In genomic region chr11:79447039-79447438, GRCh38 we compare ENCODE assay signal across 1 cellular context.
TF ChIP-seq lines count a peak whose summit lies in the region.

No MANE protein-coding gene starts in this region.

TF ChIP-seq in GM23338, 12 proteins besides CTCF, POLR2A, EP300 and RAD21 (continued from another document):
- TF ChIP-seq, protein P1, sequence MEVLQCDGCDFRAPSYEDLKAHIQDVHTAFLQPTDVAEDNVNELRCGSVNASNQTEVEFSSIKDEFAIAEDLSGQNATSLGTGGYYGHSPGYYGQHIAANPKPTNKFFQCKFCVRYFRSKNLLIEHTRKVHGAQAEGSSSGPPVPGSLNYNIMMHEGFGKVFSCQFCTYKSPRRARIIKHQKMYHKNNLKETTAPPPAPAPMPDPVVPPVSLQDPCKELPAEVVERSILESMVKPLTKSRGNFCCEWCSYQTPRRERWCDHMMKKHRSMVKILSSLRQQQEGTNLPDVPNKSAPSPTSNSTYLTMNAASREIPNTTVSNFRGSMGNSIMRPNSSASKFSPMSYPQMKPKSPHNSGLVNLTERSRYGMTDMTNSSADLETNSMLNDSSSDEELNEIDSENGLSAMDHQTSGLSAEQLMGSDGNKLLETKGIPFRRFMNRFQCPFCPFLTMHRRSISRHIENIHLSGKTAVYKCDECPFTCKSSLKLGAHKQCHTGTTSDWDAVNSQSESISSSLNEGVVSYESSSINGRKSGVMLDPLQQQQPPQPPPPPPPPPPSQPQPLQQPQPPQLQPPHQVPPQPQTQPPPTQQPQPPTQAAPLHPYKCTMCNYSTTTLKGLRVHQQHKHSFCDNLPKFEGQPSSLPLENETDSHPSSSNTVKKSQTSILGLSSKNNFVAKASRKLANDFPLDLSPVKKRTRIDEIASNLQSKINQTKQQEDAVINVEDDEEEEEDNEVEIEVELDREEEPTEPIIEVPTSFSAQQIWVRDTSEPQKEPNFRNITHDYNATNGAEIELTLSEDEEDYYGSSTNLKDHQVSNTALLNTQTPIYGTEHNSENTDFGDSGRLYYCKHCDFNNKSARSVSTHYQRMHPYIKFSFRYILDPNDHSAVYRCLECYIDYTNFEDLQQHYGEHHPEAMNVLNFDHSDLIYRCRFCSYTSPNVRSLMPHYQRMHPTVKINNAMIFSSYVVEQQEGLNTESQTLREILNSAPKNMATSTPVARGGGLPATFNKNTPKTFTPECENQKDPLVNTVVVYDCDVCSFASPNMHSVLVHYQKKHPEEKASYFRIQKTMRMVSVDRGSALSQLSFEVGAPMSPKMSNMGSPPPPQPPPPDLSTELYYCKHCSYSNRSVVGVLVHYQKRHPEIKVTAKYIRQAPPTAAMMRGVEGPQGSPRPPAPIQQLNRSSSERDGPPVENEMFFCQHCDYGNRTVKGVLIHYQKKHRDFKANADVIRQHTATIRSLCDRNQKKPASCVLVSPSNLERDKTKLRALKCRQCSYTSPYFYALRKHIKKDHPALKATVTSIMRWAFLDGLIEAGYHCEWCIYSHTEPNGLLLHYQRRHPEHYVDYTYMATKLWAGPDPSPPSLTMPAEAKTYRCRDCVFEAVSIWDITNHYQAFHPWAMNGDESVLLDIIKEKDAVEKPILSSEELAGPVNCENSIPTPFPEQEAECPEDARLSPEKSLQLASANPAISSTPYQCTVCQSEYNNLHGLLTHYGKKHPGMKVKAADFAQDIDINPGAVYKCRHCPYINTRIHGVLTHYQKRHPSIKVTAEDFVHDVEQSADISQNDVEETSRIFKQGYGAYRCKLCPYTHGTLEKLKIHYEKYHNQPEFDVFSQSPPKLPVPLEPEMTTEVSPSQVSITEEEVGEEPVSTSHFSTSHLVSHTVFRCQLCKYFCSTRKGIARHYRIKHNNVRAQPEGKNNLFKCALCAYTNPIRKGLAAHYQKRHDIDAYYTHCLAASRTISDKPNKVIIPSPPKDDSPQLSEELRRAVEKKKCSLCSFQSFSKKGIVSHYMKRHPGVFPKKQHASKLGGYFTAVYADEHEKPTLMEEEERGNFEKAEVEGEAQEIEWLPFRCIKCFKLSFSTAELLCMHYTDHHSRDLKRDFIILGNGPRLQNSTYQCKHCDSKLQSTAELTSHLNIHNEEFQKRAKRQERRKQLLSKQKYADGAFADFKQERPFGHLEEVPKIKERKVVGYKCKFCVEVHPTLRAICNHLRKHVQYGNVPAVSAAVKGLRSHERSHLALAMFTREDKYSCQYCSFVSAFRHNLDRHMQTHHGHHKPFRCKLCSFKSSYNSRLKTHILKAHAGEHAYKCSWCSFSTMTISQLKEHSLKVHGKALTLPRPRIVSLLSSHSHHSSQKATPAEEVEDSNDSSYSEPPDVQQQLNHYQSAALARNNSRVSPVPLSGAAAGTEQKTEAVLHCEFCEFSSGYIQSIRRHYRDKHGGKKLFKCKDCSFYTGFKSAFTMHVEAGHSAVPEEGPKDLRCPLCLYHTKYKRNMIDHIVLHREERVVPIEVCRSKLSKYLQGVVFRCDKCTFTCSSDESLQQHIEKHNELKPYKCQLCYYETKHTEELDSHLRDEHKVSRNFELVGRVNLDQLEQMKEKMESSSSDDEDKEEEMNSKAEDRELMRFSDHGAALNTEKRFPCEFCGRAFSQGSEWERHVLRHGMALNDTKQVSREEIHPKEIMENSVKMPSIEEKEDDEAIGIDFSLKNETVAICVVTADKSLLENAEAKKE (CRISPR knock-in tag; IDR thresholded peaks at IDR 0.05) = no peak
- TF ChIP-seq ZNF114 (CRISPR knock-in tag; IDR thresholded peaks at IDR 0.05) (no peak), ZNF331 (CRISPR knock-in tag; IDR thresholded peaks at IDR 0.05; ENCODE audit: low read depth) (no peak), POLR2AphosphoS5 (IDR thresholded peaks at IDR 0.05; ENCODE audit: low read depth) (no peak)
TF ChIP-seq in GM23338: peak in this region for 0.
